In the genomic region with DNA sequence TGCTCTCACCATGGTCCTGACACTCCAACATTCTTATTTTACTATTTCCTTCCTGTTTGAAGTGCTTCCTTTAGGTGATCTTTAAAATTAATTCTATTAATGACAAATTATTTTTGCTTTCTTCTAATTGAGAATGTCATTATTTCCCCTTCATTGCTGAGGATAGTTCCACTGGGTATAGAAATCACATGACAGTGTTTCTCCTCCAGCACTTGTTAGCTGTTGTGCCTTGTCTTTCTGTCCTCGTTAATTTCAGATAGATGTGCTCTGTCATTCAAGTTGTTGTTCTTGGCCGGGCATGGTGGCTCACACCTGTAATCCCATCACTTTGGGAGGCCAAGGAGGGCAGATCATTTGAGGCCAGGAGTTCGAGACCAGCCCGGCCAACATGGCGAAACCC, we compare ENCODE assay signal across 29 cellular contexts.
"Had no signal": no experiment of that assay in that cellular context is flagged by ENCODE, and none has a peak within 500 bp of the region (broad histone marks: within the 10 kb centered on the region; RNA-seq: fewer than 3 reads in every experiment).

No MANE protein-coding gene starts in this region.

- H3K9me3 ChIP-seq: testis, thoracic aorta, thyroid gland, transverse colon, upper lobe of left lung, upper lobe of right lung, uterus, vagina had no signal

- H3K9me3 Mint-ChIP-seq: type B pancreatic cell had no signal

- H3K27me3 ChIP-seq: suprapubic skin, testis, thyroid gland, tibial artery, tibial nerve, transverse colon, upper lobe of left lung, upper lobe of right lung, uterus, vagina had no signal

- H3K27ac ChIP-seq: stomach, suprapubic skin, testis, thoracic aorta, thyroid gland, tibial artery, tibial nerve, transverse colon, upper lobe of left lung, upper lobe of right lung, uterus, vagina had no signal

- H3K4me1 ChIP-seq: stomach, suprapubic skin, testis, thyroid gland, tibial artery, tibial nerve, transverse colon, upper lobe of left lung, upper lobe of right lung, uterus, vagina had no signal

- H3K36me3 Mint-ChIP-seq: stimulated activated effector memory CD8-positive, alpha-beta T cell treated with anti-CD3 and anti-CD28 coated beads, Interleukin-12 subunit alpha, Interleukin-12 subunit beta, amount 100 ng/mL, for 72 hours; stimulated activated memory B cell treated with anti-CD40 and anti-IgM and Interleukin-4, amounts not matched to agents 10 μg/mL and 1 μg/mL and 100 μg/mL, for 72 hours; stimulated activated naive B cell treated with anti-CD40 and anti-IgM and Interleukin-4, amounts not matched to agents 10 μg/mL and 1 μg/mL and 100 μg/mL, for 72 hours; type B pancreatic cell had no signal

- H3K4me3 ChIP-seq: stomach, suprapubic skin, testis, thoracic aorta, thyroid gland, tibial artery, tibial nerve, transverse colon, upper lobe of left lung, upper lobe of right lung, uterus, vagina had no signal

- H3K4me1 Mint-ChIP-seq: stimulated activated effector memory CD8-positive, alpha-beta T cell treated with anti-CD3 and anti-CD28 coated beads, Interleukin-12 subunit alpha, Interleukin-12 subunit beta, amount 100 ng/mL, for 72 hours; stimulated activated memory B cell treated with anti-CD40 and anti-IgM and Interleukin-4, amounts not matched to agents 10 μg/mL and 1 μg/mL and 100 μg/mL, for 72 hours; stimulated activated naive B cell treated with anti-CD40 and anti-IgM and Interleukin-4, amounts not matched to agents 10 μg/mL and 1 μg/mL and 100 μg/mL, for 72 hours; stimulated activated naive CD8-positive, alpha-beta T cell treated with anti-CD3 and anti-CD28 coated beads, Interleukin-15, amount 100 ng/mL, for 72 hours had no signal

- FAIRE-seq: urothelium cell line had no signal

- H3K27ac Mint-ChIP-seq: stimulated activated effector memory CD8-positive, alpha-beta T cell treated with anti-CD3 and anti-CD28 coated beads, Interleukin-12 subunit alpha, Interleukin-12 subunit beta, amount 100 ng/mL, for 72 hours; stimulated activated memory B cell treated with anti-CD40 and anti-IgM and Interleukin-4, amounts not matched to agents 10 μg/mL and 1 μg/mL and 100 μg/mL, for 72 hours; stimulated activated naive B cell treated with anti-CD40 and anti-IgM and Interleukin-4, amounts not matched to agents 10 μg/mL and 1 μg/mL and 100 μg/mL, for 72 hours; stimulated activated naive CD8-positive, alpha-beta T cell treated with anti-CD3 and anti-CD28 coated beads, Interleukin-15, Interleukin-2, amounts not matched to agents 100 ng/mL and 50 ng/mL, for 24 hours; type B pancreatic cell had no signal

- H3K27me3 Mint-ChIP-seq: type B pancreatic cell had no signal

- H3K4me3 Mint-ChIP-seq: stimulated activated effector memory CD8-positive, alpha-beta T cell treated with anti-CD3 and anti-CD28 coated beads, Interleukin-12 subunit alpha, Interleukin-12 subunit beta, amount 100 ng/mL, for 72 hours; stimulated activated memory B cell treated with anti-CD40 and anti-IgM and Interleukin-4, amounts not matched to agents 10 μg/mL and 1 μg/mL and 100 μg/mL, for 72 hours; stimulated activated naive B cell treated with anti-CD40 and anti-IgM and Interleukin-4, amounts not matched to agents 10 μg/mL and 1 μg/mL and 100 μg/mL, for 72 hours; stimulated activated naive CD8-positive, alpha-beta T cell treated with anti-CD3 and anti-CD28 coated beads, Interleukin-15, amount 100 ng/mL, for 72 hours; stimulated activated naive CD8-positive, alpha-beta T cell treated with anti-CD3 and anti-CD28 coated beads, Interleukin-15, Interleukin-2, amounts not matched to agents 100 ng/mL and 50 ng/mL, for 24 hours; type B pancreatic cell had no signal

- H3K36me3 ChIP-seq: stomach, suprapubic skin, thoracic aorta, thyroid gland, tibial artery, tibial nerve, transverse colon, upper lobe of left lung, upper lobe of right lung, uterus, vagina had no signal

- DNase-seq: stimulated activated CD4-positive, alpha-beta T cell treated with anti-CD3 and anti-CD28 coated beads, Interleukin-2, amount 100 ng/mL, for 48 hours; stimulated activated CD4-positive, alpha-beta T cell treated with anti-CD3 and anti-CD28 coated beads, Interleukin-4, amount 100 ng/mL, for 1 hour; stimulated activated CD4-positive, alpha-beta T cell treated with anti-CD3 and anti-CD28 coated beads, Interleukin-4, amount 100 ng/mL, for 24 hours; stimulated activated CD4-positive, alpha-beta T cell treated with anti-CD3 and anti-CD28 coated beads, Interleukin-4, amount 100 ng/mL, for 4 hours; stimulated activated CD8-positive, alpha-beta memory T cell treated with anti-CD3 and anti-CD28 coated beads, Interleukin-4, amount 100 ng/mL, for 48 hours; stimulated activated naive B cell treated with anti-CD40 and anti-IgM and Interleukin-4, amounts not matched to agents 10 μg/mL and 1 μg/mL and 100 μg/mL, for 72 hours; stimulated activated naive CD4-positive, alpha-beta T cell; stimulated activated naive CD4-positive, alpha-beta T cell treated with Interleukin-2 at 50 U/mL for 16 hours; stimulated activated naive CD8-positive, alpha-beta T cell treated with anti-CD3 and anti-CD28 coated beads, Interleukin-15, amount 100 ng/mL, for 72 hours; stimulated activated naive CD8-positive, alpha-beta T cell treated with anti-CD3 and anti-CD28 coated beads, Interleukin-15, Interleukin-2, amounts not matched to agents 100 U/mL and 50 U/mL, for 24 hours; stomach; substantia nigra; testis; thyroid gland; tibial artery; transverse colon; trophoblast cell; upper lobe of left lung; upper lobe of right lung; uterus had no signal

- ATAC-seq: stimulated activated effector memory CD8-positive, alpha-beta T cell treated with anti-CD3 and anti-CD28 coated beads, Interleukin-12 subunit alpha, Interleukin-12 subunit beta, amount 100 ng/mL, for 72 hours; stimulated activated memory B cell treated with anti-CD40 and anti-IgM and Interleukin-4, amounts not matched to agents 10 μg/mL and 1 μg/mL and 100 μg/mL, for 72 hours; stimulated activated naive B cell treated with anti-CD40 and anti-IgM and Interleukin-4, amounts not matched to agents 10 μg/mL and 1 μg/mL and 100 μg/mL, for 72 hours; stimulated activated naive CD8-positive, alpha-beta T cell treated with anti-CD3 and anti-CD28 coated beads, Interleukin-15, amount 100 ng/mL, for 72 hours; stimulated activated naive CD8-positive, alpha-beta T cell treated with anti-CD3 and anti-CD28 coated beads, Interleukin-15, Interleukin-2, amounts not matched to agents 100 U/mL and 50 U/mL, for 24 hours; upper lobe of right lung had no signal
